In the genomic region with DNA sequence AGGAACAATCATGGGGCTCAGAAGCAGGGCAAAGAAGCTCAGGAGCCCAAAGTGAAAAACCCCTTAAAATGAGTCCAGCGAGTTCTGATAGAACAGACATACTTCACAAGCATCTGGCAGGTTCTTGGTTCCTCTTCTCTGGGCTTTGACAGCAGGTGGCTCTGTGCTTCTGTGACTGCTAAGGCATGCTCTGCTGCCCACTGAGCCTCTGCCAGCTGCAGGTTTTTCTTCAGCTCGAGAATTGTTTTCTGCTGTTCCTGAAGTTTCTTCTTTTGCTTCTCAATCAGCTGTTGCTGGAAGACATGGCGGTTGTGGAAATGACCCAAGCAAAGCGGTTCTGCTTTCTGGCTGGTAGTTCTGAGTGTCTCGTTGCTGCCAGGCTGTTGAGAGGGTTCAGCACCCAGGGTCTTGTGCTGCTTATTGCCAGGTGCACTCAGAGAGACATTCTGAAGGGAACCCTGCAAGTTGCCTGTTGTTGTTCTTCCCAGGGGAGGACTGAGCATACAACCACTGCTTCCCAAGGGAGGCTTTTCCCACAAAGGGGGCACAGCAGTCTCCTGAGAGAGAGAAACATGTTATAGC, we compare ENCODE assay signal across 14 cellular contexts.
A peak's percentile ranks its signal among the peaks of the same experiment; 100 is the strongest.
DNase-seq lines count a peak whose midpoint lies in the region; ATAC-seq and TF ChIP-seq lines count a peak whose summit lies in the region.
"Had no signal": no experiment of that assay in that cellular context is flagged by ENCODE, and none has a peak within 500 bp of the region (broad histone marks: within the 10 kb centered on the region; RNA-seq: fewer than 3 reads in every experiment).

No MANE protein-coding gene starts in this region.

- ATAC-seq in GM19395 (IDR thresholded peaks at IDR 0.05; ENCODE audit: unreplicated experiment) (peak; percentile 95), HG02870 (IDR thresholded peaks at IDR 0.05; ENCODE audit: unreplicated experiment) (peak; percentile 93), HG03575 (IDR thresholded peaks at IDR 0.05; ENCODE audit: extremely low read depth, insufficient number of reproducible peaks, low FRiP score, unreplicated experiment) (peak; percentile 83)
- ATAC-seq: natural killer cell treated with Interleukin-12 subunit alpha and Interleukin-12 subunit beta and Interleukin-15 and Interleukin-18, amount 100 ng/mL, for 72 hours had no signal

- TF ChIP-seq CTCF in GM10248 (IDR thresholded peaks at IDR 0.05; ENCODE audit: control extremely low read depth, extremely low read depth, low read depth, missing control alignments) = no peak
- no peak for TF ChIP-seq CTCF in WERI-Rb-1 (IDR thresholded peaks at IDR 0.05; ENCODE audit: low read depth, low read length)

- no peak overlapping the region for H3K27ac ChIP-seq in WERI-Rb-1
- H3K27ac ChIP-seq: stomach had no signal

- POLR2A ChIA-PET in GM10248 (lab: Yijun Ruan, JAX) = no interaction called here

- H3K27me3 ChIP-seq in WERI-Rb-1 (ENCODE audit: insufficient read depth, low read depth, severe bottlenecking) = no peaks in the 10 kb centered on the region
- H3K27me3 ChIP-seq: stomach had no signal

- H3K36me3 ChIP-seq in WERI-Rb-1 = no peaks in the 10 kb centered on the region

- CTCF ChIA-PET in GM10248 (lab: Yijun Ruan, JAX) = interaction anchor here (0.9 to 1.4 kb wide), 4 partner anchors 13 to 24 kb away, joined by 3 read pairs; no protein-coding TSS in a partner anchor

- DNase-seq in GM10248 (ENCODE audit: extremely low spot score) = peak; percentile 37
- DNase-seq in activated CD4-positive, alpha-beta T cell treated with anti-CD3 and anti-CD28 coated beads, Interleukin-2, amount 50 U/mL, for 48 hours = no peak
- DNase-seq in stimulated activated CD4-positive, alpha-beta T cell treated with anti-CD3 and anti-CD28 coated beads, Interleukin-2, amount 100 ng/mL, for 24 hours = no peak
- DNase-seq in iPS-NIHi11 (ENCODE audit: low spot score) = no peak
- DNase-seq in WERI-Rb-1 = no peak
- DNase-seq: activated CD4-positive, alpha-beta T cell treated with anti-CD3 and anti-CD28 coated beads for 1 hour; activated naive CD8-positive, alpha-beta T cell treated with anti-CD3 and anti-CD28 coated beads, Interleukin-2, amount 10 ng/mL, durations not matched to agents 7 days and 5 days; effector memory CD4-positive, alpha-beta T cell; NCI-H2029 treated with DMSO at 0.1 percent for 48 hours; stomach had no signal

- no peak overlapping the region for H3K4me3 ChIP-seq in WERI-Rb-1 (ENCODE audit: low read depth, low read length)
- H3K4me3 ChIP-seq: stomach had no signal

- H3K9me3 ChIP-seq in WERI-Rb-1 (ENCODE audit: severe bottlenecking) = no peaks in the 10 kb centered on the region
